In the genomic region with DNA sequence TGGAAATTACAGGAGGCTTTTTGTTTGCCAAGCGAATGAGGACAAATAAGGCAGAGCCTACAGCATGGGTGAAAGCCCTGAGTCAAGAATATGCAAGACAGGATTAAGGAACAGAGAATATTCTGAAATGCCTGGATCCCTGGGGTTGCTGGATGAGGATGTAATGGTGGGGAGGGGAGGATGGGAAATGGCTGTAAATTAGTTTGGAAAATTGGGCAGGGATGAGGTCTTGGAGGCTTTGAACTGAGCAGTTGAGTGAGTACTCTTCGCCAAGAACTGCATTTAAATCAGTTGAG, we compare ENCODE assay signal across 1 cellular context.
TF ChIP-seq lines count a peak whose summit lies in the region.

No MANE protein-coding gene starts in this region.

TF ChIP-seq in H1, 55 proteins besides CTCF, POLR2A, EP300 and RAD21:
- TF ChIP-seq, protein P1, sequence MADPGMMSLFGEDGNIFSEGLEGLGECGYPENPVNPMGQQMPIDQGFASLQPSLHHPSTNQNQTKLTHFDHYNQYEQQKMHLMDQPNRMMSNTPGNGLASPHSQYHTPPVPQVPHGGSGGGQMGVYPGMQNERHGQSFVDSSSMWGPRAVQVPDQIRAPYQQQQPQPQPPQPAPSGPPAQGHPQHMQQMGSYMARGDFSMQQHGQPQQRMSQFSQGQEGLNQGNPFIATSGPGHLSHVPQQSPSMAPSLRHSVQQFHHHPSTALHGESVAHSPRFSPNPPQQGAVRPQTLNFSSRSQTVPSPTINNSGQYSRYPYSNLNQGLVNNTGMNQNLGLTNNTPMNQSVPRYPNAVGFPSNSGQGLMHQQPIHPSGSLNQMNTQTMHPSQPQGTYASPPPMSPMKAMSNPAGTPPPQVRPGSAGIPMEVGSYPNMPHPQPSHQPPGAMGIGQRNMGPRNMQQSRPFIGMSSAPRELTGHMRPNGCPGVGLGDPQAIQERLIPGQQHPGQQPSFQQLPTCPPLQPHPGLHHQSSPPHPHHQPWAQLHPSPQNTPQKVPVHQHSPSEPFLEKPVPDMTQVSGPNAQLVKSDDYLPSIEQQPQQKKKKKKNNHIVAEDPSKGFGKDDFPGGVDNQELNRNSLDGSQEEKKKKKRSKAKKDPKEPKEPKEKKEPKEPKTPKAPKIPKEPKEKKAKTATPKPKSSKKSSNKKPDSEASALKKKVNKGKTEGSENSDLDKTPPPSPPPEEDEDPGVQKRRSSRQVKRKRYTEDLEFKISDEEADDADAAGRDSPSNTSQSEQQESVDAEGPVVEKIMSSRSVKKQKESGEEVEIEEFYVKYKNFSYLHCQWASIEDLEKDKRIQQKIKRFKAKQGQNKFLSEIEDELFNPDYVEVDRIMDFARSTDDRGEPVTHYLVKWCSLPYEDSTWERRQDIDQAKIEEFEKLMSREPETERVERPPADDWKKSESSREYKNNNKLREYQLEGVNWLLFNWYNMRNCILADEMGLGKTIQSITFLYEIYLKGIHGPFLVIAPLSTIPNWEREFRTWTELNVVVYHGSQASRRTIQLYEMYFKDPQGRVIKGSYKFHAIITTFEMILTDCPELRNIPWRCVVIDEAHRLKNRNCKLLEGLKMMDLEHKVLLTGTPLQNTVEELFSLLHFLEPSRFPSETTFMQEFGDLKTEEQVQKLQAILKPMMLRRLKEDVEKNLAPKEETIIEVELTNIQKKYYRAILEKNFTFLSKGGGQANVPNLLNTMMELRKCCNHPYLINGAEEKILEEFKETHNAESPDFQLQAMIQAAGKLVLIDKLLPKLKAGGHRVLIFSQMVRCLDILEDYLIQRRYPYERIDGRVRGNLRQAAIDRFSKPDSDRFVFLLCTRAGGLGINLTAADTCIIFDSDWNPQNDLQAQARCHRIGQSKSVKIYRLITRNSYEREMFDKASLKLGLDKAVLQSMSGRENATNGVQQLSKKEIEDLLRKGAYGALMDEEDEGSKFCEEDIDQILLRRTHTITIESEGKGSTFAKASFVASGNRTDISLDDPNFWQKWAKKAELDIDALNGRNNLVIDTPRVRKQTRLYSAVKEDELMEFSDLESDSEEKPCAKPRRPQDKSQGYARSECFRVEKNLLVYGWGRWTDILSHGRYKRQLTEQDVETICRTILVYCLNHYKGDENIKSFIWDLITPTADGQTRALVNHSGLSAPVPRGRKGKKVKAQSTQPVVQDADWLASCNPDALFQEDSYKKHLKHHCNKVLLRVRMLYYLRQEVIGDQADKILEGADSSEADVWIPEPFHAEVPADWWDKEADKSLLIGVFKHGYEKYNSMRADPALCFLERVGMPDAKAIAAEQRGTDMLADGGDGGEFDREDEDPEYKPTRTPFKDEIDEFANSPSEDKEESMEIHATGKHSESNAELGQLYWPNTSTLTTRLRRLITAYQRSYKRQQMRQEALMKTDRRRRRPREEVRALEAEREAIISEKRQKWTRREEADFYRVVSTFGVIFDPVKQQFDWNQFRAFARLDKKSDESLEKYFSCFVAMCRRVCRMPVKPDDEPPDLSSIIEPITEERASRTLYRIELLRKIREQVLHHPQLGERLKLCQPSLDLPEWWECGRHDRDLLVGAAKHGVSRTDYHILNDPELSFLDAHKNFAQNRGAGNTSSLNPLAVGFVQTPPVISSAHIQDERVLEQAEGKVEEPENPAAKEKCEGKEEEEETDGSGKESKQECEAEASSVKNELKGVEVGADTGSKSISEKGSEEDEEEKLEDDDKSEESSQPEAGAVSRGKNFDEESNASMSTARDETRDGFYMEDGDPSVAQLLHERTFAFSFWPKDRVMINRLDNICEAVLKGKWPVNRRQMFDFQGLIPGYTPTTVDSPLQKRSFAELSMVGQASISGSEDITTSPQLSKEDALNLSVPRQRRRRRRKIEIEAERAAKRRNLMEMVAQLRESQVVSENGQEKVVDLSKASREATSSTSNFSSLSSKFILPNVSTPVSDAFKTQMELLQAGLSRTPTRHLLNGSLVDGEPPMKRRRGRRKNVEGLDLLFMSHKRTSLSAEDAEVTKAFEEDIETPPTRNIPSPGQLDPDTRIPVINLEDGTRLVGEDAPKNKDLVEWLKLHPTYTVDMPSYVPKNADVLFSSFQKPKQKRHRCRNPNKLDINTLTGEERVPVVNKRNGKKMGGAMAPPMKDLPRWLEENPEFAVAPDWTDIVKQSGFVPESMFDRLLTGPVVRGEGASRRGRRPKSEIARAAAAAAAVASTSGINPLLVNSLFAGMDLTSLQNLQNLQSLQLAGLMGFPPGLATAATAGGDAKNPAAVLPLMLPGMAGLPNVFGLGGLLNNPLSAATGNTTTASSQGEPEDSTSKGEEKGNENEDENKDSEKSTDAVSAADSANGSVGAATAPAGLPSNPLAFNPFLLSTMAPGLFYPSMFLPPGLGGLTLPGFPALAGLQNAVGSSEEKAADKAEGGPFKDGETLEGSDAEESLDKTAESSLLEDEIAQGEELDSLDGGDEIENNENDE (IDR thresholded peaks at IDR 0.05; ENCODE audit: insufficient replicate concordance, low read length) = no peak
- TF ChIP-seq, protein P2, sequence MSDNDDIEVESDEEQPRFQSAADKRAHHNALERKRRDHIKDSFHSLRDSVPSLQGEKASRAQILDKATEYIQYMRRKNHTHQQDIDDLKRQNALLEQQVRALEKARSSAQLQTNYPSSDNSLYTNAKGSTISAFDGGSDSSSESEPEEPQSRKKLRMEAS (IDR thresholded peaks at IDR 0.05) = no peak
- no peak for TF ChIP-seq CEBPB (IDR thresholded peaks at IDR 0.05; ENCODE audit: low read depth, low read length)
- no peak for TF ChIP-seq KDM5A (IDR thresholded peaks at IDR 0.05; ENCODE audit: low read length)
TF ChIP-seq in H1: peak in this region for 0.
